In genomic region chr6:168026925-168027324, GRCh38 we compare ENCODE assay signal across 1 cellular context.
TF ChIP-seq lines count a peak whose summit lies in the region.

No MANE protein-coding gene starts in this region.

TF ChIP-seq in HEK293, 187 proteins besides CTCF, POLR2A, EP300 and RAD21 (continued from another document):
- peak; percentile 78 for TF ChIP-seq ZNF664 (tag by site-specific recombination; IDR thresholded peaks at IDR 0.05)
